Comparison of ENCODE assay signal across 8 cellular contexts in the genomic region with DNA sequence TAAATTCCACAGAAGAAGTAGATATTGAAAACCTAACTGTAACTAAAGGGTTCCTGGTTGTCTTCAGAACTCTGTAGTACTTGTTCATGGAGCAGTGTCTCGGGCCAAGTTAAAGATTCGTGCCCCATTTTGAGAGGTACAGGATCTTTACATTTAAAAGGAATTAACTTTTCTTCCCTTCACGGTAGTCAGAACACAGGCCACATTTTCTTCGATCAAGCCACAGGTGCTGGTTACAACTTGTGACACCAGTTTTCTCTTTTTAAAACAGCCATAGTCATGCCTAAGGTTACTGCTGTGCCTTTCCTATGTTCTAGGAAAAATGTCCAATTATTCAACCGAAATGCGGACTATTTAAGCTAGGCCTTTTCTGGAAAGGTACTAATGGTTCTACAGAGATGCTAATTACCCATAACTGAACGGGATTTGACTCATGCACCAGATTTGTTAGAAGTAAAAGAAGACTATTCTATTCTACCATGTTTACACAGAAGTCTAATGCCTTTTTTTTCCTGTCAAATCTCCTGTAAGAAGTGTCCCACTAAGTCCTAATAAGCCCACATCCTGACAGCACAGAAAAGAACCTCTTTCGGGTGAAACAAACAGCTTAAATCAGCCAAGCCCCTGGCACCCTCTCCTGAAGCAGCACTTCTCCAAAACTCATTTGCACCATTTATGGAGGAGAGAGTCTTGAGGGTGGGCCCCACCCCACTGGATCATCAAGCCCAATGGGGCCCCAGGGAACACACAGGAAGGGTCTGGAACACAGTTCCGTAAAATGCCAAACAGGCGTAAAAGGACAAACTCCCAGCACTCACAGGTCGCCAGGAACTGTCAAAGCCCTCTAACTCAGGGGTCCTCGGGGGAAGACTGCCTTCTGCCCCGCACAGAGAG. TPM values are rescaled to one million over a fixed set of nuclear protein-coding genes. Genes with fewer than 3 reads are reported as not detected.
DNase-seq lines count a peak whose midpoint lies in the region; ATAC-seq and TF ChIP-seq lines count a peak whose summit lies in the region.

No MANE protein-coding gene starts in this region.

- TF ChIP-seq POLR2A in body of pancreas (IDR thresholded peaks at IDR 0.05), result peak in 1 of 3 donors; percentile 23

- ATAC-seq in body of pancreas (no peak), HG02610 (IDR thresholded peaks at IDR 0.05; ENCODE audit: unreplicated experiment) (no peak)

- intact Hi-C loops in activated naive CD4-positive, alpha-beta T cell treated with anti-CD3 and anti-CD28 coated beads for 36 hours (cut with micrococcal nuclease), result loop anchor here (1.0 to 10.0 kb wide), 2 partner anchors 18 to 1156 kb away; partner anchors contain the start of gene SUCLG2
- intact Hi-C loops in body of pancreas (cut with DNase I), result loop anchor here (10.0 kb wide), 2 partner anchors 54 to 316 kb away; no protein-coding TSS in a partner anchor

- WGBS in body of pancreas, 2 donors, result 9 to 15% methylated on average over 13 of the region's 13 CpGs
- WGBS in urinary bladder, result 50% methylated on average over 13 of the region's 13 CpGs

- H3K36me3 ChIP-seq in body of pancreas (replicated peaks in 1 of 2; ENCODE audit: insufficient read depth in 1 of 2, low read depth in 2 of 2) (no peaks in the 10 kb centered on the region), urinary bladder (ENCODE audit: insufficient read depth) (no peaks in the 10 kb centered on the region)

- H3K27me3 Mint-ChIP-seq in activated naive CD4-positive, alpha-beta T cell treated with anti-CD3 and anti-CD28 coated beads for 36 hours (ENCODE audit: low read depth), result peaks cover 5% of the 10 kb centered on the region

- peak overlapping the region; percentile 84 for H3K27ac Mint-ChIP-seq in activated naive CD4-positive, alpha-beta T cell treated with anti-CD3 and anti-CD28 coated beads for 36 hours

- no peaks in the 10 kb centered on the region for H3K36me3 Mint-ChIP-seq in activated naive CD4-positive, alpha-beta T cell treated with anti-CD3 and anti-CD28 coated beads for 36 hours (ENCODE audit: low read depth)

- no peak for TF ChIP-seq CTCF in body of pancreas (IDR thresholded peaks at IDR 0.05)

- H3K27ac ChIP-seq in body of pancreas (peak overlapping the region; percentile 85 to 98 (median 94)), urinary bladder (ENCODE audit: low read depth) (no peak overlapping the region)

- H3K4me3 Mint-ChIP-seq in activated naive CD4-positive, alpha-beta T cell treated with anti-CD3 and anti-CD28 coated beads for 36 hours, result peak overlapping the region; percentile 90

- no peaks in the 10 kb centered on the region for H3K27me3 ChIP-seq in body of pancreas

- CTCF ChIA-PET in activated naive CD4-positive, alpha-beta T cell treated with anti-CD3 and anti-CD28 coated beads for 36 hours (lab: Charles Lee), result interaction anchor here (0.6 kb wide), 1 partner anchor 35 kb away, joined by 3 read pairs; no protein-coding TSS in a partner anchor

- H3K9me3 Mint-ChIP-seq in activated naive CD4-positive, alpha-beta T cell treated with anti-CD3 and anti-CD28 coated beads for 36 hours, result no peaks in the 10 kb centered on the region

- H3K4me1 Mint-ChIP-seq in activated naive CD4-positive, alpha-beta T cell treated with anti-CD3 and anti-CD28 coated beads for 36 hours (ENCODE audit: low read depth), result peaks cover 66% of the 10 kb centered on the region

- H3K9me3 ChIP-seq in body of pancreas, result no peaks in the 10 kb centered on the region

- DNase-seq in activated naive CD4-positive, alpha-beta T cell treated with anti-CD3 and anti-CD28 coated beads for 36 hours, result no peak
- DNase-seq in activated naive CD4-positive, alpha-beta T cell treated with Interleukin-2 at 50 U/mL for 16 hours, result no peak
- DNase-seq in body of pancreas, result peak in 1 of 4 donors; percentile 40
- peak; percentile 77 for DNase-seq in medulla oblongata (ENCODE audit: extremely low spot score)
- no peak for DNase-seq in HPDE6-E6E7 (ENCODE audit: extremely low spot score)
- no peak for DNase-seq in 8988T

- H3K4me1 ChIP-seq in body of pancreas (peaks cover 77% of the 10 kb centered on the region), urinary bladder (ENCODE audit: insufficient read depth) (peaks cover 1% of the 10 kb centered on the region)

- H3K4me3 ChIP-seq in body of pancreas, result peak overlapping the region; percentile 81 to 90
- peak overlapping the region; percentile 94 for H3K4me3 ChIP-seq in urinary bladder (ENCODE audit: low read depth, low read length)

RNA-seq across cellular contexts. Expression of gene LRIG1, which starts 1.9 kb away (rescaled TPM):
- 10 to 100 TPM; 18.3 to 19.0 TPM for total RNA-seq in activated naive CD4-positive, alpha-beta T cell treated with anti-CD3 and anti-CD28 coated beads for 36 hours
- total RNA-seq in body of pancreas, result 100 to 1,000 TPM; 111 to 114 TPM
- total RNA-seq in urinary bladder, result 29.2 TPM
- polyA plus RNA-seq in urinary bladder, result 23.4 TPM
